ENCODE assay signal across 32 cellular contexts in the genomic region with DNA sequence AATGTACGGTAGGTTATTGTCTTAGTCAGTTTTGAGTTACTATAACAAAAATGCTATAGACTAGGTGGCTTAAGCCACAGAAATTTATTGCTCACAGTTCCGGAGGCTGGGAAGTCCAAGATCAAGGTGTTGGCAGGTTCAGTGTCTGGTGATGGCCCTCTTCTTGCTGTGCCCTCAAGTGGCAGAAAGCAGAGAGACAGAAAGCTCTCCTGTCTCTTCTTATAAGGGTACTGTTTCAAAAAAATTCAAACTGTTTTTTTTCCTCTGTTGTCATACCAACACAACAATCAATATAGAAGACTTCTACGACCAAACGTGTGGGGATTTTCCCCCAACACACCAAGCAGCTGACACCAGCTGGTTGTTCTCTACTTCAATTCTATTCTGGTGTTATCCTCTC. TPM values are rescaled to one million over a fixed set of nuclear protein-coding genes. Genes with fewer than 3 reads are reported as not detected.
"Had no signal": no experiment of that assay in that cellular context is flagged by ENCODE, and none has a peak within 500 bp of the region (broad histone marks: within the 10 kb centered on the region; RNA-seq: fewer than 3 reads in every experiment).

No MANE protein-coding gene starts in this region.

- H3K9me3 ChIP-seq: right atrium auricular region, stomach, thyroid gland had no signal

- H3K4me1 Mint-ChIP-seq: activated T-helper 17 cell treated with anti-CD3 and anti-CD28 coated beads, Interleukin-2, amount 50 U/mL, for 72 hours; central memory CD8-positive, alpha-beta T cell; natural killer cell; neural progenitor cell; stimulated activated naive B cell treated with anti-CD40 and anti-IgM and Interleukin-4, amounts not matched to agents 10 μg/mL and 1 μg/mL and 100 μg/mL, for 72 hours; WTC11 had no signal

- H3K9me3 Mint-ChIP-seq: activated CD8-positive, alpha-beta T cell treated with anti-CD3 and anti-CD28 coated beads for 36 hours; activated T-cell treated with anti-CD3 and anti-CD28 coated beads, Interleukin-2, amount 50 U/mL, for 4 hours; activated T-helper 17 cell treated with anti-CD3 and anti-CD28 coated beads, Interleukin-2, amount 50 U/mL, for 72 hours; central memory CD8-positive, alpha-beta T cell; natural killer cell; neural progenitor cell; stimulated activated naive B cell treated with anti-CD40 and anti-IgM and Interleukin-4, amounts not matched to agents 10 μg/mL and 1 μg/mL and 100 μg/mL, for 72 hours; WTC11 had no signal

- H3K4me3 Mint-ChIP-seq: activated CD8-positive, alpha-beta T cell treated with anti-CD3 and anti-CD28 coated beads for 36 hours; activated T-cell treated with anti-CD3 and anti-CD28 coated beads, Interleukin-2, amount 50 U/mL, for 4 hours; activated T-helper 17 cell treated with anti-CD3 and anti-CD28 coated beads, Interleukin-2, amount 50 U/mL, for 72 hours; central memory CD8-positive, alpha-beta T cell; natural killer cell; neural progenitor cell; stimulated activated naive B cell treated with anti-CD40 and anti-IgM and Interleukin-4, amounts not matched to agents 10 μg/mL and 1 μg/mL and 100 μg/mL, for 72 hours; WTC11 had no signal

- FAIRE-seq: kidney had no signal

- H3K27ac ChIP-seq: coronary artery, dorsolateral prefrontal cortex, neural progenitor cell, right atrium auricular region, stomach, thyroid gland had no signal

- H3K36me3 ChIP-seq: neural progenitor cell, right atrium auricular region, stomach, thyroid gland had no signal

- H3K9ac ChIP-seq: neural progenitor cell had no signal

- H3K27me3 Mint-ChIP-seq: activated T-helper 17 cell treated with anti-CD3 and anti-CD28 coated beads, Interleukin-2, amount 50 U/mL, for 72 hours had no signal

- ATAC-seq: activated CD8-positive, alpha-beta T cell treated with anti-CD3 and anti-CD28 coated beads for 36 hours; activated T-cell treated with anti-CD3 and anti-CD28 coated beads, Interleukin-2, amount 50 U/mL, for 4 hours; activated T-helper 17 cell treated with anti-CD3 and anti-CD28 coated beads, Interleukin-2, amount 50 U/mL, for 72 hours; left colon; natural killer cell; stimulated activated naive B cell treated with anti-CD40 and anti-IgM and Interleukin-4, amounts not matched to agents 10 μg/mL and 1 μg/mL and 100 μg/mL, for 72 hours; WTC11 had no signal

- H3K4me1 ChIP-seq: neural progenitor cell, right atrium auricular region, stomach, thyroid gland had no signal

- DNase-seq: activated CD4-positive, alpha-beta T cell treated with anti-CD3 and anti-CD28 coated beads for 1 hour; activated CD4-positive, alpha-beta T cell treated with anti-CD3 and anti-CD28 coated beads, Interleukin-2, amount 50 U/mL, for 1 hour; activated CD8-positive, alpha-beta T cell treated with anti-CD3 and anti-CD28 coated beads for 36 hours; activated gamma-delta T cell treated with Interleukin-2 at 50 U/mL for 16 hours; activated naive CD4-positive, alpha-beta T cell treated with anti-CD3 and anti-CD28 coated beads, Interleukin-2, amount 50 U/mL, for 16 hours; activated T-cell treated with anti-CD3 and anti-CD28 coated beads, Interleukin-2, amount 50 U/mL, for 4 hours; amniotic stem cell; dorsolateral prefrontal cortex; effector memory CD4-positive, alpha-beta T cell; head of caudate nucleus; hippocampal formation; kidney; left colon; midbrain; natural killer cell; occipital lobe; stimulated activated CD4-positive, alpha-beta T cell treated with anti-CD3 and anti-CD28 coated beads, Interleukin-15, amount 100 ng/mL, for 24 hours; stimulated activated CD4-positive, alpha-beta T cell treated with anti-CD3 and anti-CD28 coated beads, Interleukin-2, amount 100 ng/mL, for 24 hours; stimulated activated naive B cell treated with anti-CD40 and anti-IgM and Interleukin-4, amounts not matched to agents 10 μg/mL and 1 μg/mL and 100 μg/mL, for 72 hours; stomach; T-helper 2 cell; thyroid gland had no signal

- H3K36me3 Mint-ChIP-seq: natural killer cell; neural progenitor cell; stimulated activated naive B cell treated with anti-CD40 and anti-IgM and Interleukin-4, amounts not matched to agents 10 μg/mL and 1 μg/mL and 100 μg/mL, for 72 hours; WTC11 had no signal

- H3K27me3 ChIP-seq: neural progenitor cell, right atrium auricular region, thyroid gland had no signal

- H3K4me2 ChIP-seq: neural progenitor cell had no signal

- H2AFZ ChIP-seq: neural progenitor cell had no signal

- H3K4me3 ChIP-seq: coronary artery, dorsolateral prefrontal cortex, neural progenitor cell, right atrium auricular region, stomach, thyroid gland had no signal

- H3K27ac Mint-ChIP-seq: activated CD8-positive, alpha-beta T cell treated with anti-CD3 and anti-CD28 coated beads for 36 hours; activated T-helper 17 cell treated with anti-CD3 and anti-CD28 coated beads, Interleukin-2, amount 50 U/mL, for 72 hours; natural killer cell; neural progenitor cell; stimulated activated naive B cell treated with anti-CD40 and anti-IgM and Interleukin-4, amounts not matched to agents 10 μg/mL and 1 μg/mL and 100 μg/mL, for 72 hours; WTC11 had no signal

RNA-seq across cellular contexts. Expression of a gene that starts 53.4 kb away (rescaled TPM):
- total RNA-seq: activated CD8-positive, alpha-beta T cell treated with anti-CD3 and anti-CD28 coated beads for 36 hours; activated T-cell treated with anti-CD3 and anti-CD28 coated beads, Interleukin-2, amount 50 U/mL, for 4 hours; activated T-helper 17 cell treated with anti-CD3 and anti-CD28 coated beads, Interleukin-2, amount 50 U/mL, for 72 hours; fibroblast of lung; fibroblast of villous mesenchyme; liver; natural killer cell; occipital lobe; pulmonary artery endothelial cell; right atrium auricular region; WTC11 had no signal
